Comparison of ENCODE assay signal across 3 cellular contexts in the genomic region with DNA sequence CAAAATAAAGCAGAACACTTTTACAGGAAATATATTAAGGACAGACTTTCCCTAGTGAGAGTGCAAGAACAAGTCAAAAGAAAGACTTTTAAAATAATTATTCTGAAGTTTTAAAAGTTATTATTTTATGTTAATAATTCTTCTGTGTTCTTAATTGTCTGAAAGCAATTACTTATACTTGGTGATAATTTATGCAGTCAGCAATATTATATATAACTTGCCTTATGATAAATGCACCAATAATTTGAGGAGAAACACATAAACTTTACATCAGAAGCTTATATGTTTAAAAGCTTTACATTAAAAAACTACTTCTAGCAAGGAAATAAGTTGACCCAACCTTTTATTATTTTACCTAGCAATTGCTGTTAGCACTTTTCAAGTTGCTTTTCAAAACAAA.
TF ChIP-seq lines count a peak whose summit lies in the region.

No MANE protein-coding gene starts in this region.

TF ChIP-seq in A549, 52 proteins besides CTCF, POLR2A, EP300 and RAD21:
- peak; percentile 12 for TF ChIP-seq MAFK (IDR thresholded peaks at IDR 0.05; ENCODE audit: partially characterized antibody)
- TF ChIP-seq, protein P1, sequence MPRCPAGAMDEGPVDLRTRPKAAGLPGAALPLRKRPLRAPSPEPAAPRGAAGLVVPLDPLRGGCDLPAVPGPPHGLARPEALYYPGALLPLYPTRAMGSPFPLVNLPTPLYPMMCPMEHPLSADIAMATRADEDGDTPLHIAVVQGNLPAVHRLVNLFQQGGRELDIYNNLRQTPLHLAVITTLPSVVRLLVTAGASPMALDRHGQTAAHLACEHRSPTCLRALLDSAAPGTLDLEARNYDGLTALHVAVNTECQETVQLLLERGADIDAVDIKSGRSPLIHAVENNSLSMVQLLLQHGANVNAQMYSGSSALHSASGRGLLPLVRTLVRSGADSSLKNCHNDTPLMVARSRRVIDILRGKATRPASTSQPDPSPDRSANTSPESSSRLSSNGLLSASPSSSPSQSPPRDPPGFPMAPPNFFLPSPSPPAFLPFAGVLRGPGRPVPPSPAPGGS (IDR thresholded peaks at IDR 0.05): no peak
- TF ChIP-seq, protein P2, sequence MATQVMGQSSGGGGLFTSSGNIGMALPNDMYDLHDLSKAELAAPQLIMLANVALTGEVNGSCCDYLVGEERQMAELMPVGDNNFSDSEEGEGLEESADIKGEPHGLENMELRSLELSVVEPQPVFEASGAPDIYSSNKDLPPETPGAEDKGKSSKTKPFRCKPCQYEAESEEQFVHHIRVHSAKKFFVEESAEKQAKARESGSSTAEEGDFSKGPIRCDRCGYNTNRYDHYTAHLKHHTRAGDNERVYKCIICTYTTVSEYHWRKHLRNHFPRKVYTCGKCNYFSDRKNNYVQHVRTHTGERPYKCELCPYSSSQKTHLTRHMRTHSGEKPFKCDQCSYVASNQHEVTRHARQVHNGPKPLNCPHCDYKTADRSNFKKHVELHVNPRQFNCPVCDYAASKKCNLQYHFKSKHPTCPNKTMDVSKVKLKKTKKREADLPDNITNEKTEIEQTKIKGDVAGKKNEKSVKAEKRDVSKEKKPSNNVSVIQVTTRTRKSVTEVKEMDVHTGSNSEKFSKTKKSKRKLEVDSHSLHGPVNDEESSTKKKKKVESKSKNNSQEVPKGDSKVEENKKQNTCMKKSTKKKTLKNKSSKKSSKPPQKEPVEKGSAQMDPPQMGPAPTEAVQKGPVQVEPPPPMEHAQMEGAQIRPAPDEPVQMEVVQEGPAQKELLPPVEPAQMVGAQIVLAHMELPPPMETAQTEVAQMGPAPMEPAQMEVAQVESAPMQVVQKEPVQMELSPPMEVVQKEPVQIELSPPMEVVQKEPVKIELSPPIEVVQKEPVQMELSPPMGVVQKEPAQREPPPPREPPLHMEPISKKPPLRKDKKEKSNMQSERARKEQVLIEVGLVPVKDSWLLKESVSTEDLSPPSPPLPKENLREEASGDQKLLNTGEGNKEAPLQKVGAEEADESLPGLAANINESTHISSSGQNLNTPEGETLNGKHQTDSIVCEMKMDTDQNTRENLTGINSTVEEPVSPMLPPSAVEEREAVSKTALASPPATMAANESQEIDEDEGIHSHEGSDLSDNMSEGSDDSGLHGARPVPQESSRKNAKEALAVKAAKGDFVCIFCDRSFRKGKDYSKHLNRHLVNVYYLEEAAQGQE (IDR thresholded peaks at IDR 0.05): no peak

TF ChIP-seq in IMR-90, 13 proteins besides CTCF, POLR2A, EP300 and RAD21:
- no peak for TF ChIP-seq NFE2L2 (IDR thresholded peaks at IDR 0.05; ENCODE audit: low read depth, low read length)
- 0 out of 2 replicates have a peak, but pooled peaks have one; percentile 17 for TF ChIP-seq MAFK (IDR thresholded peaks at IDR 0.05; ENCODE audit: low read depth, low read length)
- TF ChIP-seq FOS (IDR thresholded peaks at IDR 0.05; ENCODE audit: low read depth, low read length): no peak
- TF ChIP-seq CEBPB (IDR thresholded peaks at IDR 0.05; ENCODE audit: low read depth, low read length): no peak
- no peak for TF ChIP-seq CHD1 (IDR thresholded peaks at IDR 0.05; ENCODE audit: low read depth, low read length)
- TF ChIP-seq, protein P3, sequence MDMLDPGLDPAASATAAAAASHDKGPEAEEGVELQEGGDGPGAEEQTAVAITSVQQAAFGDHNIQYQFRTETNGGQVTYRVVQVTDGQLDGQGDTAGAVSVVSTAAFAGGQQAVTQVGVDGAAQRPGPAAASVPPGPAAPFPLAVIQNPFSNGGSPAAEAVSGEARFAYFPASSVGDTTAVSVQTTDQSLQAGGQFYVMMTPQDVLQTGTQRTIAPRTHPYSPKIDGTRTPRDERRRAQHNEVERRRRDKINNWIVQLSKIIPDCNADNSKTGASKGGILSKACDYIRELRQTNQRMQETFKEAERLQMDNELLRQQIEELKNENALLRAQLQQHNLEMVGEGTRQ (IDR thresholded peaks at IDR 0.05; ENCODE audit: low read depth, low read length): no peak
TF ChIP-seq in IMR-90: peak in this region for 1.

TF ChIP-seq in K562, 482 proteins besides CTCF, POLR2A, EP300 and RAD21:
- no peak for TF ChIP-seq RFX7 (CRISPR knock-in tag; IDR thresholded peaks at IDR 0.05)
- TF ChIP-seq C11orf30 (IDR thresholded peaks at IDR 0.05; ENCODE audit: low read depth): peak; percentile 30; the same call in 1 of the 2 replicates
- TF ChIP-seq ZNF184 (CRISPR knock-in tag; IDR thresholded peaks at IDR 0.05): no peak
- no peak for TF ChIP-seq NR2F6 (CRISPR knock-in tag; IDR thresholded peaks at IDR 0.05)
- TF ChIP-seq, protein P4, sequence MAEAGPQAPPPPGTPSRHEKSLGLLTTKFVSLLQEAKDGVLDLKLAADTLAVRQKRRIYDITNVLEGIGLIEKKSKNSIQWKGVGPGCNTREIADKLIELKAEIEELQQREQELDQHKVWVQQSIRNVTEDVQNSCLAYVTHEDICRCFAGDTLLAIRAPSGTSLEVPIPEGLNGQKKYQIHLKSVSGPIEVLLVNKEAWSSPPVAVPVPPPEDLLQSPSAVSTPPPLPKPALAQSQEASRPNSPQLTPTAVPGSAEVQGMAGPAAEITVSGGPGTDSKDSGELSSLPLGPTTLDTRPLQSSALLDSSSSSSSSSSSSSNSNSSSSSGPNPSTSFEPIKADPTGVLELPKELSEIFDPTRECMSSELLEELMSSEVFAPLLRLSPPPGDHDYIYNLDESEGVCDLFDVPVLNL (CRISPR knock-in tag; IDR thresholded peaks at IDR 0.05; ENCODE audit: low read depth): no peak
- no peak for TF ChIP-seq GABPA (tag; conservative IDR thresholded peaks at IDR 0.05; ENCODE audit: low read depth)
- TF ChIP-seq ZNF316 (IDR thresholded peaks at IDR 0.05): peak; percentile 67
- no peak for TF ChIP-seq CAMTA2 (CRISPR knock-in tag; conservative IDR thresholded peaks at IDR 0.05)
- no peak for TF ChIP-seq NFATC3 (IDR thresholded peaks at IDR 0.05)
- TF ChIP-seq DDX20 (tag; IDR thresholded peaks at IDR 0.05; ENCODE audit: low read depth): no peak
- no peak for TF ChIP-seq IRF2 (CRISPR knock-in tag; IDR thresholded peaks at IDR 0.05)
- TF ChIP-seq, protein P5, sequence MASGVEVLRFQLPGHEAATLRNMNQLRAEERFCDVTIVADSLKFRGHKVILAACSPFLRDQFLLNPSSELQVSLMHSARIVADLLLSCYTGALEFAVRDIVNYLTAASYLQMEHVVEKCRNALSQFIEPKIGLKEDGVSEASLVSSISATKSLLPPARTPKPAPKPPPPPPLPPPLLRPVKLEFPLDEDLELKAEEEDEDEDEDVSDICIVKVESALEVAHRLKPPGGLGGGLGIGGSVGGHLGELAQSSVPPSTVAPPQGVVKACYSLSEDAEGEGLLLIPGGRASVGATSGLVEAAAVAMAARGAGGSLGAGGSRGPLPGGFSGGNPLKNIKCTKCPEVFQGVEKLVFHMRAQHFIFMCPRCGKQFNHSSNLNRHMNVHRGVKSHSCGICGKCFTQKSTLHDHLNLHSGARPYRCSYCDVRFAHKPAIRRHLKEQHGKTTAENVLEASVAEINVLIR (CRISPR knock-in tag; IDR thresholded peaks at IDR 0.05): no peak
- no peak for TF ChIP-seq SLC30A9 (CRISPR knock-in tag; IDR thresholded peaks at IDR 0.05)
- no peak for TF ChIP-seq YY1 (IDR thresholded peaks at IDR 0.05; ENCODE audit: borderline replicate concordance in 1 of 3, control insufficient read depth in 1 of 3, extremely low read depth in 1 of 3, insufficient read depth in 3 of 3, insufficient read length in 1 of 3, insufficient replicate concordance in 2 of 3, low read depth in 1 of 3, low read length in 2 of 3)
